ENCODE assay signal across 10 cellular contexts in genomic region chr4:77006753-77007355, GRCh38. TPM values are rescaled to one million over a fixed set of nuclear protein-coding genes. Genes with fewer than 3 reads are reported as not detected.
DNase-seq lines count a peak whose midpoint lies in the region; ATAC-seq, FAIRE-seq and TF ChIP-seq lines count a peak whose summit lies in the region.
"Had no signal": no experiment of that assay in that cellular context is flagged by ENCODE, and none has a peak within 500 bp of the region (broad histone marks: within the 10 kb centered on the region; RNA-seq: fewer than 3 reads in every experiment).

No MANE protein-coding gene starts in this region.

- no TSS peak for BruUV-seq in A673 (replicated peaks; lab: Mats Ljungman, UMichigan)

- peak; percentile 11 for ATAC-seq in GM19043 (IDR thresholded peaks at IDR 0.05; ENCODE audit: low read depth, unreplicated experiment)
- no peak for ATAC-seq in HG02981 (IDR thresholded peaks at IDR 0.05; ENCODE audit: unreplicated experiment)

- POLR2A ChIA-PET in A673 (lab: Charles Lee; ENCODE audit: low non-redundant PET) (no interaction called here), RWPE1 (lab: Yijun Ruan, JAX; ENCODE audit: low non-redundant PET) (no interaction called here)

- H3K9me2 ChIP-seq in hepatocyte (replicated peaks; ENCODE audit: insufficient read depth): no peaks in the 10 kb centered on the region

- no peak overlapping the region for H3K9ac ChIP-seq in kidney (ENCODE audit: low read length in 2 of 2)

- no peaks in the 10 kb centered on the region for H4K20me1 ChIP-seq in hepatocyte (ENCODE audit: insufficient read depth, poor library complexity, severe bottlenecking)

- H3K36me3 ChIP-seq in A673 (ENCODE audit: insufficient read depth, low read length, poor library complexity, severe bottlenecking) (peaks cover 9% of the 10 kb centered on the region), hepatocyte (replicated peaks; ENCODE audit: insufficient read depth, low read depth) (no peaks in the 10 kb centered on the region), kidney (ENCODE audit: control insufficient read depth in 1 of 2, insufficient read depth in 2 of 2, low read length in 2 of 2) (peaks cover 9 to 13% of the 10 kb centered on the region in 2 donors)

- no peak for FAIRE-seq in kidney (lab: Jason Lieb, UNC)

- H3K9me3 ChIP-seq in A673 (ENCODE audit: low read depth, low read length, poor library complexity, severe bottlenecking): no peaks in the 10 kb centered on the region
- H3K9me3 ChIP-seq in hepatocyte (ENCODE audit: low read depth): no peaks in the 10 kb centered on the region
- no peaks in the 10 kb centered on the region for H3K9me3 ChIP-seq in kidney (ENCODE audit: control insufficient read depth in 1 of 2, low read length in 2 of 2)

- H3K79me2 ChIP-seq in hepatocyte: peaks cover 15% of the 10 kb centered on the region

- H3K4me3 ChIP-seq in A673 (ENCODE audit: low read depth, low read length, poor library complexity, severe bottlenecking) (no peak overlapping the region), hepatocyte (no peak overlapping the region), kidney (ENCODE audit: low read length in 2 of 2) (no peak overlapping the region)

- CTCF ChIA-PET in A673 (lab: Charles Lee) (no interaction called here), RWPE1 (lab: Yijun Ruan, JAX) (no interaction called here)

- intact Hi-C loops in A673 (cut with micrococcal nuclease; ENCODE audit: unreplicated experiment): no loop called here
- intact Hi-C loops in kidney (cut with DNase I): no loop called here

- H3K27me3 ChIP-seq in A673 (replicated peaks; ENCODE audit: insufficient read depth, low read depth, low read length, poor library complexity) (no peaks in the 10 kb centered on the region), hepatocyte (no peaks in the 10 kb centered on the region)

- peak overlapping the region; percentile 39 for H3K27ac ChIP-seq in A673 (ENCODE audit: low read depth, low read length, poor library complexity, severe bottlenecking)
- peak overlapping the region; percentile 54; the same call in 1 of the 2 replicates for H3K27ac ChIP-seq in RWPE1
- peak overlapping the region; percentile 7 for H3K27ac ChIP-seq in hepatocyte
- peak overlapping the region in 1 of 2 donors; percentile 13 for H3K27ac ChIP-seq in kidney (ENCODE audit: low read depth in 2 of 2, low read length in 2 of 2)

- H2AFZ ChIP-seq in hepatocyte: no peak overlapping the region

- peaks cover 58% of the 10 kb centered on the region for H3K4me1 ChIP-seq in A673 (ENCODE audit: insufficient read depth, low read length, poor library complexity, severe bottlenecking)
- H3K4me1 ChIP-seq in hepatocyte (ENCODE audit: insufficient read depth): peaks cover 28% of the 10 kb centered on the region
- peaks cover 19 to 22% of the 10 kb centered on the region in 2 donors for H3K4me1 ChIP-seq in kidney (ENCODE audit: control insufficient read depth in 1 of 2, insufficient read depth in 1 of 2, low read depth in 1 of 2, low read length in 2 of 2)

- H3K4me2 ChIP-seq in hepatocyte: no peak overlapping the region

- DNase-seq in A673 (ENCODE audit: low spot score) (no peak), RWPE1 (ENCODE audit: low spot score) (no peak), hepatocyte (ENCODE audit: low spot score) (no peak), kidney (no peak), NCI-H345 treated with DMSO at 0.1 percent for 48 hours (lab: John Stamatoyannopoulos, UW; ENCODE audit: unreplicated experiment) (no peak)
- DNase-seq in activated CD4-positive, alpha-beta T cell treated with anti-CD3 and anti-CD28 coated beads, Interleukin-2, amount 50 U/mL, for 1 hour: no peak
- DNase-seq: activated CD8-positive, alpha-beta memory T cell treated with anti-CD3 and anti-CD28 coated beads, Interleukin-2, amount 50 U/mL, for 48 hours; NCI-H446 treated with DMSO at 0.1 percent for 48 hours had no signal

- WGBS in hepatocyte (ENCODE audit: low lambda C conversion rate, missing lambda C conversion rate): 50% methylated on average over 4 of the region's 4 CpGs

- no peak for TF ChIP-seq CTCF in A673 (conservative IDR thresholded peaks at IDR 0.05; ENCODE audit: low read depth, low read length)
- TF ChIP-seq CTCF in RWPE1 (conservative IDR thresholded peaks at IDR 0.05; ENCODE audit: low read depth): no peak
- TF ChIP-seq CTCF in hepatocyte (IDR thresholded peaks at IDR 0.05; ENCODE audit: poor library complexity): no peak
- TF ChIP-seq CTCF in kidney (IDR thresholded peaks at IDR 0.05; ENCODE audit: borderline replicate concordance, extremely low read depth, insufficient read depth): no peak

RNA-seq across cellular contexts. Expression of gene SEPTIN11, which starts 57.3 kb away (rescaled TPM):
- total RNA-seq in A673 (2021) (121 and 125 TPM in 2 replicates), hepatocyte (140 and 146 TPM in 2 replicates), kidney (118 TPM)
- polyA plus RNA-seq in hepatocyte (68.3 and 74.7 TPM in 2 replicates), kidney (ENCODE audit: insufficient read depth, low read depth, low replicate concordance) (38.0 TPM)
